Comparison of ENCODE assay signal across 1 cellular context in genomic region chr16:56450901-56451752, GRCh38.
TF ChIP-seq lines count a peak whose summit lies in the region.

Gene NUDT21 (minus strand): TSS chr16:56451332. CDS start chr16:56451202, 130 bp downstream.
Gene OGFOD1 (plus strand): TSS chr16:56451554. CDS start chr16:56451613, 59 bp downstream.

TF ChIP-seq in K562, 482 proteins besides CTCF, POLR2A, EP300 and RAD21 (continued from another document and continues in another):
- TF ChIP-seq ZNF609 (CRISPR knock-in tag; IDR thresholded peaks at IDR 0.05; ENCODE audit: borderline replicate concordance) (no peak), ZNF740 (CRISPR knock-in tag; IDR thresholded peaks at IDR 0.05) (no peak), ZNF740 (tag; IDR thresholded peaks at IDR 0.05) (no peak), LEF1 (IDR thresholded peaks at IDR 0.05) (no peak), ZNF436 (CRISPR knock-in tag; IDR thresholded peaks at IDR 0.05) (no peak), SMC3 (conservative IDR thresholded peaks at IDR 0.05; ENCODE audit: insufficient read depth, low read depth, low read length) (no peak), USF1 (CRISPR knock-in tag; IDR thresholded peaks at IDR 0.05) (no peak), TRIM28 (IDR thresholded peaks at IDR 0.05) (no peak), NEUROD1 (IDR thresholded peaks at IDR 0.05; ENCODE audit: borderline replicate concordance, low read depth, low read length, partially characterized antibody) (peak; percentile 83), NFE2L1 (tag; IDR thresholded peaks at IDR 0.05; ENCODE audit: borderline replicate concordance, low read depth) (no peak), POLR2AphosphoS2 (IDR thresholded peaks at IDR 0.05; ENCODE audit: low read length) (no peak; the same call in 1 of the 2 replicates), ZNF174 (CRISPR knock-in tag; IDR thresholded peaks at IDR 0.05) (no peak), MYNN (IDR thresholded peaks at IDR 0.05) (no peak), MYNN (CRISPR knock-in tag; IDR thresholded peaks at IDR 0.05) (no peak), ZBTB43 (CRISPR knock-in tag; IDR thresholded peaks at IDR 0.05) (no peak), ATF4 (CRISPR knock-in tag; IDR thresholded peaks at IDR 0.05) (no peak), RREB1 (CRISPR knock-in tag; IDR thresholded peaks at IDR 0.05) (peak; percentile 13; the same call in 1 of the 2 replicates), NCOR1 (IDR thresholded peaks at IDR 0.05) (no peak), POLR2AphosphoS5 (IDR thresholded peaks at IDR 0.05; ENCODE audit: control insufficient read depth, insufficient read depth, low read depth, low read length) (peak; percentile 83), MLLT1 (IDR thresholded peaks at IDR 0.05) (peak in 1 of 2 experiments; percentile 23; a peak in 2 of 4 replicates), ZNF511 (CRISPR knock-in tag; IDR thresholded peaks at IDR 0.05) (peak; percentile 73), SRSF1 (IDR thresholded peaks at IDR 0.05; ENCODE audit: low read depth, low read length) (no peak), CSDE1 (IDR thresholded peaks at IDR 0.05) (no peak), EP400 (IDR thresholded peaks at IDR 0.05) (peak; percentile 93), PTRF (tag; IDR thresholded peaks at IDR 0.05) (no peak), ZNF780A (CRISPR knock-in tag; IDR thresholded peaks at IDR 0.05) (no peak), ZNF212 (CRISPR knock-in tag; IDR thresholded peaks at IDR 0.05) (no peak), ZHX1 (conservative IDR thresholded peaks at IDR 0.05; ENCODE audit: low read length) (no peak), ATF7 (IDR thresholded peaks at IDR 0.05) (no peak; the same call in 1 of the 2 replicates), MEF2A (IDR thresholded peaks at IDR 0.05; ENCODE audit: control insufficient read depth, low read depth, low read length) (no peak), ZNF23 (CRISPR knock-in tag; IDR thresholded peaks at IDR 0.05) (no peak), CC2D1A (IDR thresholded peaks at IDR 0.05) (no peak), CBX5 (IDR thresholded peaks at IDR 0.05; ENCODE audit: borderline replicate concordance, low read depth) (no peak), HOMEZ (CRISPR knock-in tag; IDR thresholded peaks at IDR 0.05) (no peak), SREBF2 (CRISPR knock-in tag; IDR thresholded peaks at IDR 0.05) (no peak), ZEB2 (IDR thresholded peaks at IDR 0.05) (no peak), PREB (CRISPR knock-in tag; IDR thresholded peaks at IDR 0.05) (no peak), KHSRP (IDR thresholded peaks at IDR 0.05) (no peak), BRD9 (IDR thresholded peaks at IDR 0.05; ENCODE audit: low read depth, partially characterized antibody) (peak; percentile 18)
